ENCODE assay signal across 8 cellular contexts in genomic region chr1:53238197-53239155, GRCh38. TPM values are rescaled to one million over a fixed set of nuclear protein-coding genes. Genes with fewer than 3 reads are reported as not detected.
DNase-seq lines count a peak whose midpoint lies in the region; ATAC-seq, FAIRE-seq and TF ChIP-seq lines count a peak whose summit lies in the region.

TSS of gene MAGOH (minus strand) at chr1:53238518. CDS start at chr1:53238448, 70 bp downstream.

- TF ChIP-seq POLR2A in endothelial cell of umbilical vein (IDR thresholded peaks at IDR 0.05; ENCODE audit: low read depth, low read length) = peak; percentile 85

- no peaks in the 10 kb centered on the region for H3K27me3 ChIP-seq in endothelial cell of umbilical vein (ENCODE audit: control insufficient read depth in 2 of 2, insufficient read depth in 2 of 2, low read length in 2 of 2)

- no peaks in the 10 kb centered on the region for H3K9me2 ChIP-seq in OCI-LY7 (ENCODE audit: insufficient read depth, low read length)

- peak within 1 kb of the TSS; percentile 92 for H3K4me2 ChIP-seq in OCI-LY7 (ENCODE audit: low read length)
- peak within 1 kb of the TSS; percentile 94 for H3K4me2 ChIP-seq in endothelial cell of umbilical vein (ENCODE audit: insufficient read depth, low read length)

- H3K4me3 ChIP-seq in OCI-LY7 (ENCODE audit: low read depth, low read length, poor library complexity, severe bottlenecking) = peak within 1 kb of the TSS; percentile 85
- peak within 1 kb of the TSS; percentile 82 to 97 (median 89) for H3K4me3 ChIP-seq in endothelial cell of umbilical vein (replicated peaks in 1 of 3; ENCODE audit: insufficient read depth in 1 of 3, low read depth in 1 of 3, low read length in 3 of 3)

- no peaks in the 10 kb centered on the region for H3K9me3 ChIP-seq in OCI-LY7 (ENCODE audit: low read length)
- H3K9me3 ChIP-seq in endothelial cell of umbilical vein (replicated peaks; ENCODE audit: control insufficient read depth, insufficient read depth, low read length) = no peaks in the 10 kb centered on the region

- peak within 1 kb of the TSS; percentile 95 for H3K9ac ChIP-seq in endothelial cell of umbilical vein (replicated peaks; ENCODE audit: extremely low read depth, insufficient read depth, low read length)

- POLR2A ChIA-PET in OCI-LY7 (lab: Charles Lee) = interaction anchor here (0.7 to 1.0 kb wide), 2 partner anchors 21 to 735 kb away, joined by 4 to 5 read pairs; no protein-coding TSS in a partner anchor
- POLR2A ChIA-PET in endothelial cell of umbilical vein (lab: Charles Lee) = no interaction called here

- H3K9me1 ChIP-seq in endothelial cell of umbilical vein (replicated peaks; ENCODE audit: control insufficient read depth, extremely low read depth, insufficient read depth, low read length) = no peaks in the 10 kb centered on the region

- CTCF ChIA-PET in OCI-LY7 (lab: Charles Lee; ENCODE audit: unreplicated experiment) = no interaction called here
- CTCF ChIA-PET in endothelial cell of umbilical vein (lab: Charles Lee) = no interaction called here

- H3K27ac ChIP-seq in OCI-LY7 (ENCODE audit: low read depth, low read length, poor library complexity, severe bottlenecking) = peak within 1 kb of the TSS; percentile 27
- peak within 1 kb of the TSS; percentile 81 for H3K27ac ChIP-seq in endothelial cell of umbilical vein (ENCODE audit: insufficient read depth, low read depth, low read length)

- H3K36me3 ChIP-seq in OCI-LY7 (ENCODE audit: insufficient read depth, low read length) = peaks cover 32% of the 10 kb centered on the region
- H3K36me3 ChIP-seq in endothelial cell of umbilical vein (ENCODE audit: control insufficient read depth in 2 of 2, extremely low read depth in 1 of 2, insufficient read depth in 2 of 2, low read length in 2 of 2) = peaks cover 9 to 10% of the 10 kb centered on the region in 2 experiments

- dilution Hi-C loops in endothelial cell of umbilical vein (cut with MboI; ENCODE audit: extremely low pct_ligation_motif_present, low sequenced_read_pairs) = no loop called here

- DNase-seq in D721Med (ENCODE audit: insufficient read length, low spot score) (peak; percentile 93), HuH-7.5 (ENCODE audit: low spot score) (peak; percentile 85), OCI-LY7 (ENCODE audit: low spot score) (peak; percentile 96), activated T-cell treated with anti-CD3 and anti-CD28 coated beads for 1 hour (ENCODE audit: low read depth) (peak; percentile 87), endothelial cell of umbilical vein (ENCODE audit: low read depth, low spot score) (peak; percentile 97), middle frontal gyrus (ENCODE audit: extremely low spot score, low spot score) (peak; percentile 93)
- DNase-seq in stimulated activated CD8-positive, alpha-beta memory T cell treated with anti-CD3 and anti-CD28 coated beads, Interleukin-2, amount 100 ng/mL, for 48 hours (ENCODE audit: low read depth in 2 of 2) = peak; percentile 84 to 94

- TF ChIP-seq CTCF in D721Med (IDR thresholded peaks at IDR 0.05; ENCODE audit: insufficient read depth, missing control alignments) (no peak), OCI-LY7 (conservative IDR thresholded peaks at IDR 0.05; ENCODE audit: low read length) (no peak), endothelial cell of umbilical vein (IDR thresholded peaks at IDR 0.05; ENCODE audit: extremely low read depth in 1 of 2, insufficient read depth in 1 of 2, low read depth in 1 of 2, low read length in 2 of 2) (no peak)

- H4K20me1 ChIP-seq in OCI-LY7 (ENCODE audit: insufficient read depth, low read length) (0 out of 2 replicates have a peak, but pooled peaks cover 3% of the 10 kb centered on the region), endothelial cell of umbilical vein (replicated peaks; ENCODE audit: control insufficient read depth, extremely low read depth, insufficient read depth, low read length) (no peaks in the 10 kb centered on the region)

- BruUV-seq in OCI-LY7 (replicated peaks; lab: Mats Ljungman, UMichigan) (TSS peak; percentile 95), endothelial cell of umbilical vein (replicated peaks; lab: Mats Ljungman, UMichigan) (TSS peak; percentile 95)

- H3K79me2 ChIP-seq in OCI-LY7 (ENCODE audit: insufficient read depth, low read depth, low read length) (peaks cover 26% of the 10 kb centered on the region), endothelial cell of umbilical vein (ENCODE audit: control insufficient read depth, insufficient read depth, low read length) (peaks cover 33% of the 10 kb centered on the region)

- H3K4me1 ChIP-seq in OCI-LY7 (ENCODE audit: insufficient read depth, low read length, poor library complexity, severe bottlenecking) = peaks cover 27% of the 10 kb centered on the region
- peaks cover 8% of the 10 kb centered on the region for H3K4me1 ChIP-seq in endothelial cell of umbilical vein (ENCODE audit: control insufficient read depth, extremely low read depth, insufficient read depth, low read length)

- peak; percentile 63 for FAIRE-seq in D721Med (lab: Jason Lieb, UNC)
- FAIRE-seq in endothelial cell of umbilical vein (lab: Jason Lieb, UNC) = peak; percentile 98

- H2AFZ ChIP-seq in OCI-LY7 (ENCODE audit: low read length) = peak within 1 kb of the TSS; percentile 84; the same call in 1 of the 2 replicates
- peak within 1 kb of the TSS; percentile 91 for H2AFZ ChIP-seq in endothelial cell of umbilical vein (ENCODE audit: low read depth, low read length)

- ATAC-seq in GM21526 (IDR thresholded peaks at IDR 0.05; ENCODE audit: low FRiP score, unreplicated experiment) = peak; percentile 95

- intact Hi-C loops in OCI-LY7 (cut with micrococcal nuclease; ENCODE audit: unreplicated experiment) (no loop called here), endothelial cell of umbilical vein (cut with micrococcal nuclease) (loop anchor here (1.0 kb wide), 2 partner anchors 18 to 88 kb away; partner anchors contain the start of gene CZIB)

TF ChIP-seq in endothelial cell of umbilical vein, 7 proteins besides CTCF, POLR2A, EP300 and RAD21:
- TF ChIP-seq EZH2 (IDR thresholded peaks at IDR 0.05; ENCODE audit: borderline replicate concordance, low read depth, low read length, severe bottlenecking) (no peak), JUN (IDR thresholded peaks at IDR 0.05; ENCODE audit: borderline replicate concordance, insufficient read depth, insufficient read length, low read depth) (no peak), MYC (IDR thresholded peaks at IDR 0.05; ENCODE audit: low read depth, low read length) (peak; percentile 6), POLR2AphosphoS5 (IDR thresholded peaks at IDR 0.05; ENCODE audit: insufficient read depth, low read depth, low read length) (peak; percentile 89)

RNA-seq across cellular contexts. Expression of gene MAGOH, which starts in this region (rescaled TPM):
- total RNA-seq in OCI-LY7 (2014; rRNA removed; shearing (Covaris generic)) = 93.0 and 98.3 TPM in 2 replicates
- total RNA-seq in OCI-LY7 (2022) = 72.4 and 87.3 TPM in 2 replicates
- 59.8 and 60.1 TPM in 2 replicates for total RNA-seq in endothelial cell of umbilical vein
- polyA plus RNA-seq in endothelial cell of umbilical vein = 16.0 and 25.9 TPM in 2 replicates
- polyA plus RNA-seq in endothelial cell of umbilical vein (2011; cell fraction: cytosol; rRNA removed) = 27.5 and 32.0 TPM in 2 replicates
- 7.9 and 20.8 TPM in 2 replicates for polyA plus RNA-seq in endothelial cell of umbilical vein (2011; cell fraction: nucleus; rRNA removed)
- 94.8 and 102 TPM in 2 replicates for polyA plus RNA-seq in endothelial cell of umbilical vein (2012)
- 41.0 and 64.8 TPM in 2 replicates for polyA minus RNA-seq in endothelial cell of umbilical vein
- 16.2 TPM for polyA minus RNA-seq in endothelial cell of umbilical vein (2011; cell fraction: cytosol; rRNA and poly(A)+ RNA removed)
- 12.1 and 14.4 TPM in 2 replicates for polyA minus RNA-seq in endothelial cell of umbilical vein (2011; cell fraction: nucleus; rRNA and poly(A)+ RNA removed)

Comparison
In these comparisons a context has a peak if more than half of its experiments do, and no peak if none do; other contexts are left out.
1. Peak in every context shown above with its lines: DNase-seq, ATAC-seq, H3K4me3 ChIP-seq and H3K27ac ChIP-seq.